17 cellular contexts compared by ENCODE assay signal in genomic region chr7:90383879-90384278, GRCh38. TPM values are rescaled to one million over a fixed set of nuclear protein-coding genes. Genes with fewer than 3 reads are reported as not detected.
DNase-seq lines count a peak whose midpoint lies in the region; ATAC-seq and TF ChIP-seq lines count a peak whose summit lies in the region.
"Had no signal": no experiment of that assay in that cellular context is flagged by ENCODE, and none has a peak within 500 bp of the region (broad histone marks: within the 10 kb centered on the region; RNA-seq: fewer than 3 reads in every experiment).

No MANE protein-coding gene starts in this region.

- peak; percentile 26 for DNase-seq in AG10803 (ENCODE audit: low read depth)
- peak; percentile 21 for DNase-seq in NCI-H226
- peak; percentile 72 for DNase-seq in dermis blood vessel endothelial cell
- DNase-seq in kidney glomerular epithelial cell (lab: John Stamatoyannopoulos, UW), result peak; percentile 32
- DNase-seq in DMS153 (lab: John Stamatoyannopoulos, UW), result no peak
- DNase-seq in islet precursor cell, result no peak
- DNase-seq in caudate nucleus (lab: John Stamatoyannopoulos, UW), result no peak
- DNase-seq: activated CD4-positive, alpha-beta T cell treated with anti-CD3 and anti-CD28 coated beads, Interleukin-2, amount 50 U/mL, for 1 hour; activated naive CD8-positive, alpha-beta T cell treated with anti-CD3 and anti-CD28 coated beads, Interleukin-2, amount 10 ng/mL, durations not matched to agents 7 days and 5 days; activated T-cell treated with anti-CD3 and anti-CD28 coated beads, Interleukin-2, amount 50 U/mL, for 24 hours; colonic mucosa; erythroblast; Karpas-422; left ventricle myocardium superior; NCI-H446 treated with DMSO at 0.1 percent for 48 hours had no signal

- H3K27me3 Mint-ChIP-seq in stimulated activated memory B cell treated with anti-CD40 and anti-IgM and Interleukin-4, amounts not matched to agents 10 μg/mL and 1 μg/mL and 100 μg/mL, for 72 hours, result no peaks in the 10 kb centered on the region
- H3K27me3 Mint-ChIP-seq: activated naive CD8-positive, alpha-beta T cell treated with anti-CD3 and anti-CD28 coated beads, Interleukin-2, amount 10 ng/mL, durations not matched to agents 7 days and 5 days; activated T-cell treated with anti-CD3 and anti-CD28 coated beads, Interleukin-2, amount 50 U/mL, for 24 hours; B cell had no signal

- no peak overlapping the region for H3K27ac ChIP-seq in caudate nucleus (ENCODE audit: low read depth, low read length)
- H3K27ac ChIP-seq: colonic mucosa had no signal

- H3K27ac Mint-ChIP-seq in stimulated activated memory B cell treated with anti-CD40 and anti-IgM and Interleukin-4, amounts not matched to agents 10 μg/mL and 1 μg/mL and 100 μg/mL, for 72 hours, result no peak overlapping the region
- H3K27ac Mint-ChIP-seq: activated naive CD8-positive, alpha-beta T cell treated with anti-CD3 and anti-CD28 coated beads, Interleukin-2, amount 10 ng/mL, durations not matched to agents 7 days and 5 days; activated T-cell treated with anti-CD3 and anti-CD28 coated beads, Interleukin-2, amount 50 U/mL, for 24 hours; B cell had no signal

- no peak for ATAC-seq in stimulated activated memory B cell treated with anti-CD40 and anti-IgM and Interleukin-4, amounts not matched to agents 10 μg/mL and 1 μg/mL and 100 μg/mL, for 72 hours
- ATAC-seq: left ventricle myocardium superior had no signal

- no peak overlapping the region for H3K4me3 ChIP-seq in AG10803 (ENCODE audit: low read length)
- H3K4me3 ChIP-seq: colonic mucosa had no signal

- TF ChIP-seq CTCF in AG10803 (conservative IDR thresholded peaks at IDR 0.05; ENCODE audit: low read length), result no peak

- H3K9me3 Mint-ChIP-seq in stimulated activated memory B cell treated with anti-CD40 and anti-IgM and Interleukin-4, amounts not matched to agents 10 μg/mL and 1 μg/mL and 100 μg/mL, for 72 hours, result no peaks in the 10 kb centered on the region
- H3K9me3 Mint-ChIP-seq: activated naive CD8-positive, alpha-beta T cell treated with anti-CD3 and anti-CD28 coated beads, Interleukin-2, amount 10 ng/mL, durations not matched to agents 7 days and 5 days; activated T-cell treated with anti-CD3 and anti-CD28 coated beads, Interleukin-2, amount 50 U/mL, for 24 hours had no signal

- H3K4me1 Mint-ChIP-seq in stimulated activated memory B cell treated with anti-CD40 and anti-IgM and Interleukin-4, amounts not matched to agents 10 μg/mL and 1 μg/mL and 100 μg/mL, for 72 hours, result no peaks in the 10 kb centered on the region
- H3K4me1 Mint-ChIP-seq: activated naive CD8-positive, alpha-beta T cell treated with anti-CD3 and anti-CD28 coated beads, Interleukin-2, amount 10 ng/mL, durations not matched to agents 7 days and 5 days; B cell had no signal

- no peak overlapping the region for H3K4me3 Mint-ChIP-seq in stimulated activated memory B cell treated with anti-CD40 and anti-IgM and Interleukin-4, amounts not matched to agents 10 μg/mL and 1 μg/mL and 100 μg/mL, for 72 hours
- H3K4me3 Mint-ChIP-seq: activated naive CD8-positive, alpha-beta T cell treated with anti-CD3 and anti-CD28 coated beads, Interleukin-2, amount 10 ng/mL, durations not matched to agents 7 days and 5 days; activated T-cell treated with anti-CD3 and anti-CD28 coated beads, Interleukin-2, amount 50 U/mL, for 24 hours; B cell had no signal

- H3K36me3 Mint-ChIP-seq in stimulated activated memory B cell treated with anti-CD40 and anti-IgM and Interleukin-4, amounts not matched to agents 10 μg/mL and 1 μg/mL and 100 μg/mL, for 72 hours, result peaks cover 76% of the 10 kb centered on the region

RNA-seq across cellular contexts. Expression of gene CLDN12, which starts 19.4 kb away (rescaled TPM):
- total RNA-seq in dermis blood vessel endothelial cell, result 11.6 and 18.2 TPM in 2 replicates

RNA-seq across cellular contexts. Expression of gene GTPBP10, which starts 37.4 kb away (rescaled TPM):
- 13.7 and 19.6 TPM in 2 replicates for total RNA-seq in dermis blood vessel endothelial cell

Comparison
In these comparisons a context has a peak if more than half of its experiments do, and no peak if none do; other contexts are left out.
1. DNase-seq: peak in AG10803 (single experiment), NCI-H226 (single experiment), dermis blood vessel endothelial cell (single experiment) and kidney glomerular epithelial cell (single experiment); none in DMS153 (single experiment), islet precursor cell (single experiment) and caudate nucleus (0 of 61).